In genomic region chr6:41231246-41231645, GRCh38 we compare ENCODE assay signal across 32 cellular contexts. TPM values are rescaled to one million over a fixed set of nuclear protein-coding genes. Genes with fewer than 3 reads are reported as not detected.
"Had no signal": no experiment of that assay in that cellular context is flagged by ENCODE, and none has a peak within 500 bp of the region (broad histone marks: within the 10 kb centered on the region; RNA-seq: fewer than 3 reads in every experiment).

No MANE protein-coding gene starts in this region.

- H3K4me3 Mint-ChIP-seq: stimulated activated effector memory CD8-positive, alpha-beta T cell treated with anti-CD3 and anti-CD28 coated beads, Interleukin-12 subunit alpha, Interleukin-12 subunit beta, amount 100 ng/mL, for 72 hours; stimulated activated memory B cell treated with anti-CD40 and anti-IgM and Interleukin-4, amounts not matched to agents 10 μg/mL and 1 μg/mL and 100 μg/mL, for 72 hours; stimulated activated naive B cell treated with anti-CD40 and anti-IgM and Interleukin-4, amounts not matched to agents 10 μg/mL and 1 μg/mL and 100 μg/mL, for 72 hours; stimulated activated naive CD8-positive, alpha-beta T cell treated with anti-CD3 and anti-CD28 coated beads, Interleukin-15, amount 100 ng/mL, for 72 hours; stimulated activated naive CD8-positive, alpha-beta T cell treated with anti-CD3 and anti-CD28 coated beads, Interleukin-15, Interleukin-2, amounts not matched to agents 100 ng/mL and 50 ng/mL, for 24 hours; type B pancreatic cell had no signal

- H3K36me3 Mint-ChIP-seq: stimulated activated effector memory CD8-positive, alpha-beta T cell treated with anti-CD3 and anti-CD28 coated beads, Interleukin-12 subunit alpha, Interleukin-12 subunit beta, amount 100 ng/mL, for 72 hours; stimulated activated memory B cell treated with anti-CD40 and anti-IgM and Interleukin-4, amounts not matched to agents 10 μg/mL and 1 μg/mL and 100 μg/mL, for 72 hours; stimulated activated naive B cell treated with anti-CD40 and anti-IgM and Interleukin-4, amounts not matched to agents 10 μg/mL and 1 μg/mL and 100 μg/mL, for 72 hours; type B pancreatic cell had no signal

- H3K4me3 ChIP-seq: stomach, suprapubic skin, testis, thoracic aorta, thyroid gland, tibial artery, tibial nerve, transverse colon, upper lobe of left lung, upper lobe of right lung, uterus, vagina had no signal

- H3K27me3 Mint-ChIP-seq: stimulated activated naive CD8-positive, alpha-beta T cell treated with anti-CD3 and anti-CD28 coated beads, Interleukin-15, amount 100 ng/mL, for 72 hours; stimulated activated naive CD8-positive, alpha-beta T cell treated with anti-CD3 and anti-CD28 coated beads, Interleukin-15, Interleukin-2, amounts not matched to agents 100 ng/mL and 50 ng/mL, for 24 hours had no signal

- ATAC-seq: stimulated activated effector memory CD8-positive, alpha-beta T cell treated with anti-CD3 and anti-CD28 coated beads, Interleukin-12 subunit alpha, Interleukin-12 subunit beta, amount 100 ng/mL, for 72 hours; stimulated activated memory B cell treated with anti-CD40 and anti-IgM and Interleukin-4, amounts not matched to agents 10 μg/mL and 1 μg/mL and 100 μg/mL, for 72 hours; stimulated activated naive B cell treated with anti-CD40 and anti-IgM and Interleukin-4, amounts not matched to agents 10 μg/mL and 1 μg/mL and 100 μg/mL, for 72 hours; stimulated activated naive CD8-positive, alpha-beta T cell treated with anti-CD3 and anti-CD28 coated beads, Interleukin-15, amount 100 ng/mL, for 72 hours; stimulated activated naive CD8-positive, alpha-beta T cell treated with anti-CD3 and anti-CD28 coated beads, Interleukin-15, Interleukin-2, amounts not matched to agents 100 U/mL and 50 U/mL, for 24 hours; upper lobe of right lung had no signal

- DNase-seq: stimulated activated CD4-positive, alpha-beta T cell treated with anti-CD3 and anti-CD28 coated beads, Interleukin-2, amount 100 ng/mL, for 48 hours; stimulated activated CD4-positive, alpha-beta T cell treated with anti-CD3 and anti-CD28 coated beads, Interleukin-4, amount 100 ng/mL, for 1 hour; stimulated activated CD4-positive, alpha-beta T cell treated with anti-CD3 and anti-CD28 coated beads, Interleukin-4, amount 100 ng/mL, for 24 hours; stimulated activated CD4-positive, alpha-beta T cell treated with anti-CD3 and anti-CD28 coated beads, Interleukin-4, amount 100 ng/mL, for 4 hours; stimulated activated CD8-positive, alpha-beta memory T cell treated with anti-CD3 and anti-CD28 coated beads, Interleukin-4, amount 100 ng/mL, for 48 hours; stimulated activated naive B cell treated with anti-CD40 and anti-IgM and Interleukin-4, amounts not matched to agents 10 μg/mL and 1 μg/mL and 100 μg/mL, for 72 hours; stimulated activated naive CD4-positive, alpha-beta T cell; stimulated activated naive CD4-positive, alpha-beta T cell treated with Interleukin-2 at 50 U/mL for 16 hours; stimulated activated naive CD8-positive, alpha-beta T cell treated with anti-CD3 and anti-CD28 coated beads, Interleukin-15, amount 100 ng/mL, for 72 hours; stimulated activated naive CD8-positive, alpha-beta T cell treated with anti-CD3 and anti-CD28 coated beads, Interleukin-15, Interleukin-2, amounts not matched to agents 100 U/mL and 50 U/mL, for 24 hours; stomach; substantia nigra; testis; thyroid gland; tibial artery; transverse colon; trophoblast cell; upper lobe of left lung; upper lobe of right lung; uterus had no signal

- H3K27me3 ChIP-seq: testis, thyroid gland, tibial nerve, upper lobe of left lung, upper lobe of right lung, uterus, vagina had no signal

- H3K9me3 Mint-ChIP-seq: stimulated activated effector memory CD8-positive, alpha-beta T cell treated with anti-CD3 and anti-CD28 coated beads, Interleukin-12 subunit alpha, Interleukin-12 subunit beta, amount 100 ng/mL, for 72 hours; stimulated activated memory B cell treated with anti-CD40 and anti-IgM and Interleukin-4, amounts not matched to agents 10 μg/mL and 1 μg/mL and 100 μg/mL, for 72 hours; stimulated activated naive B cell treated with anti-CD40 and anti-IgM and Interleukin-4, amounts not matched to agents 10 μg/mL and 1 μg/mL and 100 μg/mL, for 72 hours; stimulated activated naive CD8-positive, alpha-beta T cell treated with anti-CD3 and anti-CD28 coated beads, Interleukin-15, amount 100 ng/mL, for 72 hours; stimulated activated naive CD8-positive, alpha-beta T cell treated with anti-CD3 and anti-CD28 coated beads, Interleukin-15, Interleukin-2, amounts not matched to agents 100 ng/mL and 50 ng/mL, for 24 hours; type B pancreatic cell had no signal

- H3K4me1 ChIP-seq: stomach, suprapubic skin, testis, thyroid gland, tibial artery, tibial nerve, transverse colon, upper lobe of left lung, upper lobe of right lung, uterus, vagina had no signal

- H3K9me3 ChIP-seq: stomach, suprapubic skin, testis, thoracic aorta, thyroid gland, tibial artery, tibial nerve, transverse colon, upper lobe of left lung, upper lobe of right lung, uterus, vagina had no signal

- H3K4me1 Mint-ChIP-seq: stimulated activated effector memory CD8-positive, alpha-beta T cell treated with anti-CD3 and anti-CD28 coated beads, Interleukin-12 subunit alpha, Interleukin-12 subunit beta, amount 100 ng/mL, for 72 hours; stimulated activated naive CD8-positive, alpha-beta T cell treated with anti-CD3 and anti-CD28 coated beads, Interleukin-15, amount 100 ng/mL, for 72 hours had no signal

- H3K27ac Mint-ChIP-seq: stimulated activated effector memory CD8-positive, alpha-beta T cell treated with anti-CD3 and anti-CD28 coated beads, Interleukin-12 subunit alpha, Interleukin-12 subunit beta, amount 100 ng/mL, for 72 hours; stimulated activated memory B cell treated with anti-CD40 and anti-IgM and Interleukin-4, amounts not matched to agents 10 μg/mL and 1 μg/mL and 100 μg/mL, for 72 hours; stimulated activated naive B cell treated with anti-CD40 and anti-IgM and Interleukin-4, amounts not matched to agents 10 μg/mL and 1 μg/mL and 100 μg/mL, for 72 hours; stimulated activated naive CD8-positive, alpha-beta T cell treated with anti-CD3 and anti-CD28 coated beads, Interleukin-15, amount 100 ng/mL, for 72 hours; stimulated activated naive CD8-positive, alpha-beta T cell treated with anti-CD3 and anti-CD28 coated beads, Interleukin-15, Interleukin-2, amounts not matched to agents 100 ng/mL and 50 ng/mL, for 24 hours; type B pancreatic cell had no signal

- H3K27ac ChIP-seq: stomach, suprapubic skin, testis, thoracic aorta, thyroid gland, tibial artery, tibial nerve, transverse colon, upper lobe of left lung, upper lobe of right lung, uterus, vagina had no signal

- H3K36me3 ChIP-seq: stomach, suprapubic skin, thoracic aorta, thyroid gland, tibial artery, tibial nerve, transverse colon, upper lobe of left lung, upper lobe of right lung, uterus, vagina had no signal

RNA-seq across cellular contexts. Expression of gene TREML4, which starts 3.1 kb away (rescaled TPM):
- total RNA-seq: stomach, subcutaneous adipose tissue, suprapubic skin, temporal lobe, testis, thoracic aorta, thyroid gland, tibial nerve, transverse colon, upper lobe of left lung, upper lobe of right lung, ureter, urinary bladder, uterus, vagina had no signal
- polyA plus RNA-seq: stomach had no signal

RNA-seq across cellular contexts. Expression of gene TREML2, which starts 30.3 kb away (rescaled TPM):
- total RNA-seq: suprapubic skin, thyroid gland, tibial nerve, vagina had no signal
